In genomic region chr1:64514197-64514765, GRCh38 we compare ENCODE assay signal across 12 cellular contexts. TPM values are rescaled to one million over a fixed set of nuclear protein-coding genes. Genes with fewer than 3 reads are reported as not detected.
DNase-seq lines count a peak whose midpoint lies in the region; ATAC-seq, FAIRE-seq and TF ChIP-seq lines count a peak whose summit lies in the region.
"Had no signal": no experiment of that assay in that cellular context is flagged by ENCODE, and none has a peak within 500 bp of the region (broad histone marks: within the 10 kb centered on the region; RNA-seq: fewer than 3 reads in every experiment).

No MANE protein-coding gene starts in this region.

- H3K79me2 ChIP-seq in ACC112 (ENCODE audit: control insufficient read depth, insufficient read depth, low read length, unreplicated experiment) (no peaks in the 10 kb centered on the region), endothelial cell of umbilical vein (ENCODE audit: control insufficient read depth, insufficient read depth, low read length) (no peaks in the 10 kb centered on the region), neural progenitor cell (ENCODE audit: low read depth) (peaks cover 98% of the 10 kb centered on the region)

- POLR2A ChIA-PET in endothelial cell of umbilical vein (lab: Charles Lee), result interaction anchor here (1.0 kb wide), 1 partner anchor 12 kb away, joined by 3 read pairs; no protein-coding TSS in a partner anchor

- H4K20me1 ChIP-seq in endothelial cell of umbilical vein (replicated peaks; ENCODE audit: control insufficient read depth, extremely low read depth, insufficient read depth, low read length) (no peaks in the 10 kb centered on the region), neural progenitor cell (ENCODE audit: low read depth) (peaks cover 61% of the 10 kb centered on the region)

- H3K9me3 ChIP-seq in endothelial cell of umbilical vein (replicated peaks; ENCODE audit: control insufficient read depth, insufficient read depth, low read length) (no peaks in the 10 kb centered on the region), neural progenitor cell (ENCODE audit: low read depth) (no peaks in the 10 kb centered on the region)

- peaks cover 86% of the 10 kb centered on the region for H3K4me1 Mint-ChIP-seq in neural progenitor cell
- H3K4me1 Mint-ChIP-seq: central memory CD8-positive, alpha-beta T cell had no signal

- no peak for TF ChIP-seq CTCF in endothelial cell of umbilical vein (IDR thresholded peaks at IDR 0.05; ENCODE audit: extremely low read depth in 1 of 2, insufficient read depth in 1 of 2, low read depth in 1 of 2, low read length in 2 of 2)
- TF ChIP-seq CTCF in neural progenitor cell (IDR thresholded peaks at IDR 0.05), result no peak

- H3K27ac ChIP-seq in ACC112 (ENCODE audit: low read depth, low read length) (peak overlapping the region; percentile 77), endothelial cell of umbilical vein (ENCODE audit: insufficient read depth, low read depth, low read length) (no peak overlapping the region), neural progenitor cell (peak overlapping the region; percentile 4)
- H3K27ac ChIP-seq: C4-2B had no signal

- H3K36me3 Mint-ChIP-seq in neural progenitor cell, result peaks cover 4% of the 10 kb centered on the region

- H3K27me3 ChIP-seq in ACC112 (ENCODE audit: insufficient read depth, low read length), result no peaks in the 10 kb centered on the region
- no peaks in the 10 kb centered on the region for H3K27me3 ChIP-seq in endothelial cell of umbilical vein (ENCODE audit: control insufficient read depth in 2 of 2, insufficient read depth in 2 of 2, low read length in 2 of 2)
- no peaks in the 10 kb centered on the region for H3K27me3 ChIP-seq in neural progenitor cell

- H3K9me1 ChIP-seq in endothelial cell of umbilical vein (replicated peaks; ENCODE audit: control insufficient read depth, extremely low read depth, insufficient read depth, low read length), result no peaks in the 10 kb centered on the region

- peak; percentile 48 for DNase-seq in NCI-H2171 (lab: John Stamatoyannopoulos, UW)
- peak; percentile 79 for DNase-seq in endothelial cell of umbilical vein (ENCODE audit: low read depth, low spot score)
- no peak for DNase-seq in neural progenitor cell (ENCODE audit: low spot score)
- DNase-seq in effector CD8-positive, alpha-beta T cell (lab: John Stamatoyannopoulos, UW), result no peak

- TF ChIP-seq POLR2A in endothelial cell of umbilical vein (IDR thresholded peaks at IDR 0.05; ENCODE audit: low read depth, low read length), result no peak

- H3K4me1 ChIP-seq in ACC112 (ENCODE audit: control insufficient read depth, insufficient read depth, low read length, unreplicated experiment) (peaks cover 56% of the 10 kb centered on the region), endothelial cell of umbilical vein (ENCODE audit: control insufficient read depth, extremely low read depth, insufficient read depth, low read length) (peaks cover 31% of the 10 kb centered on the region), neural progenitor cell (peaks cover 73% of the 10 kb centered on the region)

- H3K9ac ChIP-seq in endothelial cell of umbilical vein (replicated peaks; ENCODE audit: extremely low read depth, insufficient read depth, low read length) (no peak overlapping the region), neural progenitor cell (no peak overlapping the region)

- dilution Hi-C loops in endothelial cell of umbilical vein (cut with MboI; ENCODE audit: extremely low pct_ligation_motif_present, low sequenced_read_pairs), result no loop called here

- FAIRE-seq in endothelial cell of umbilical vein (lab: Jason Lieb, UNC), result no peak

- no peaks in the 10 kb centered on the region for H3K9me3 Mint-ChIP-seq in neural progenitor cell
- H3K9me3 Mint-ChIP-seq: central memory CD8-positive, alpha-beta T cell; T-helper 2 cell treated with Interferon-gamma antibody and Interleukin-4, amounts not matched to agents 5 μg/mL and 100 μg/mL, for 36 hours had no signal

- no TSS peak for BruUV-seq in endothelial cell of umbilical vein (replicated peaks; lab: Mats Ljungman, UMichigan)

- CTCF ChIA-PET in endothelial cell of umbilical vein (lab: Charles Lee), result interaction anchor here (1.0 to 2.1 kb wide), 7 partner anchors 11 to 164 kb away, joined by 3 to 8 read pairs (median 4); no protein-coding TSS in a partner anchor

- H2AFZ ChIP-seq in ACC112 (ENCODE audit: low read length, unreplicated experiment) (peak overlapping the region; percentile 99), endothelial cell of umbilical vein (ENCODE audit: low read depth, low read length) (no peak overlapping the region), neural progenitor cell (replicated peaks) (no peak overlapping the region)

- H3K4me3 Mint-ChIP-seq in neural progenitor cell, result peak overlapping the region; percentile 19
- H3K4me3 Mint-ChIP-seq: central memory CD8-positive, alpha-beta T cell; T-helper 2 cell treated with Interferon-gamma antibody and Interleukin-4, amounts not matched to agents 5 μg/mL and 100 μg/mL, for 36 hours had no signal

- H3K36me3 ChIP-seq in ACC112 (ENCODE audit: insufficient read depth, low read length), result no peaks in the 10 kb centered on the region
- no peaks in the 10 kb centered on the region for H3K36me3 ChIP-seq in endothelial cell of umbilical vein (ENCODE audit: control insufficient read depth in 2 of 2, extremely low read depth in 1 of 2, insufficient read depth in 2 of 2, low read length in 2 of 2)
- H3K36me3 ChIP-seq in neural progenitor cell, result no peaks in the 10 kb centered on the region

- ATAC-seq in GM18520 (IDR thresholded peaks at IDR 0.05; ENCODE audit: unreplicated experiment), result no peak
- ATAC-seq in GM18502 (IDR thresholded peaks at IDR 0.05; ENCODE audit: poor library complexity, unreplicated experiment), result no peak
- no peak for ATAC-seq in HG02678 (IDR thresholded peaks at IDR 0.05; ENCODE audit: unreplicated experiment)

- H3F3A ChIP-seq in neural progenitor cell (ENCODE audit: low read depth), result peaks cover 51% of the 10 kb centered on the region

- H3K4me2 ChIP-seq in endothelial cell of umbilical vein (ENCODE audit: insufficient read depth, low read length) (peak overlapping the region; percentile 47), neural progenitor cell (peak overlapping the region; percentile 33)

- peak overlapping the region; percentile 67 for H3K27ac Mint-ChIP-seq in neural progenitor cell
- H3K27ac Mint-ChIP-seq: T-helper 2 cell treated with Interferon-gamma antibody and Interleukin-4, amounts not matched to agents 5 μg/mL and 100 μg/mL, for 36 hours had no signal

- no peaks in the 10 kb centered on the region for H3K27me3 Mint-ChIP-seq in neural progenitor cell (ENCODE audit: insufficient read depth, low read depth)

- intact Hi-C loops in endothelial cell of umbilical vein (cut with micrococcal nuclease), result loop anchor here (2.0 kb wide), 1 partner anchor 43 kb away; the partner anchor contains the start of gene CACHD1

- H3K4me3 ChIP-seq in ACC112 (ENCODE audit: low read depth, low read length), result peak overlapping the region; percentile 73
- peak overlapping the region in 1 of 3 experiments; percentile 6 for H3K4me3 ChIP-seq in endothelial cell of umbilical vein (replicated peaks in 1 of 3; ENCODE audit: insufficient read depth in 1 of 3, low read depth in 1 of 3, low read length in 3 of 3)
- no peak overlapping the region for H3K4me3 ChIP-seq in neural progenitor cell

TF ChIP-seq in endothelial cell of umbilical vein, 7 proteins besides CTCF, POLR2A, EP300 and RAD21:
- TF ChIP-seq MAX (IDR thresholded peaks at IDR 0.05; ENCODE audit: insufficient read depth, insufficient read length) (no peak), POLR2AphosphoS5 (IDR thresholded peaks at IDR 0.05; ENCODE audit: insufficient read depth, low read depth, low read length) (no peak), JUN (IDR thresholded peaks at IDR 0.05; ENCODE audit: borderline replicate concordance, insufficient read depth, insufficient read length, low read depth) (no peak), FOS (IDR thresholded peaks at IDR 0.05; ENCODE audit: borderline replicate concordance, insufficient read depth, low read length) (no peak), MYC (IDR thresholded peaks at IDR 0.05; ENCODE audit: low read depth, low read length) (no peak), EZH2 (IDR thresholded peaks at IDR 0.05; ENCODE audit: borderline replicate concordance, low read depth, low read length, severe bottlenecking) (no peak), GATA2 (IDR thresholded peaks at IDR 0.05; ENCODE audit: insufficient read depth, insufficient read length, low read depth, low read length) (no peak)

RNA-seq across cellular contexts. Expression of gene CACHD1, which starts 44.4 kb away (rescaled TPM):
- 8.7 and 9.3 TPM in 2 replicates for total RNA-seq in endothelial cell of umbilical vein
- polyA plus RNA-seq in endothelial cell of umbilical vein, result 2.1 and 3.6 TPM in 2 replicates
- polyA plus RNA-seq in endothelial cell of umbilical vein (2011; cell fraction: cytosol; rRNA removed), result 2.6 and 3.0 TPM in 2 replicates
- polyA plus RNA-seq in endothelial cell of umbilical vein (2011; cell fraction: nucleus; rRNA removed), result 8.9 and 9.0 TPM in 2 replicates
- polyA plus RNA-seq in endothelial cell of umbilical vein (2012), result 4.8 and 7.0 TPM in 2 replicates
- polyA minus RNA-seq in endothelial cell of umbilical vein, result 8.9 and 12.7 TPM in 2 replicates
- polyA minus RNA-seq in endothelial cell of umbilical vein (2011; cell fraction: cytosol; rRNA and poly(A)+ RNA removed), result not detected
- 10.9 and 17.8 TPM in 2 replicates for polyA minus RNA-seq in endothelial cell of umbilical vein (2011; cell fraction: nucleus; rRNA and poly(A)+ RNA removed)
- 49.9 and 61.0 TPM in 2 replicates for total RNA-seq in neural progenitor cell (ENCODE audit: low replicate concordance)
- total RNA-seq: myocyte had no signal

Comparison
In these comparisons a context has a peak if more than half of its experiments do, and no peak if none do; other contexts are left out.
1. DNase-seq: peak in NCI-H2171 (single experiment) and endothelial cell of umbilical vein (single experiment); none in neural progenitor cell (single experiment) and effector CD8-positive, alpha-beta T cell (single experiment).